In the genomic region with DNA sequence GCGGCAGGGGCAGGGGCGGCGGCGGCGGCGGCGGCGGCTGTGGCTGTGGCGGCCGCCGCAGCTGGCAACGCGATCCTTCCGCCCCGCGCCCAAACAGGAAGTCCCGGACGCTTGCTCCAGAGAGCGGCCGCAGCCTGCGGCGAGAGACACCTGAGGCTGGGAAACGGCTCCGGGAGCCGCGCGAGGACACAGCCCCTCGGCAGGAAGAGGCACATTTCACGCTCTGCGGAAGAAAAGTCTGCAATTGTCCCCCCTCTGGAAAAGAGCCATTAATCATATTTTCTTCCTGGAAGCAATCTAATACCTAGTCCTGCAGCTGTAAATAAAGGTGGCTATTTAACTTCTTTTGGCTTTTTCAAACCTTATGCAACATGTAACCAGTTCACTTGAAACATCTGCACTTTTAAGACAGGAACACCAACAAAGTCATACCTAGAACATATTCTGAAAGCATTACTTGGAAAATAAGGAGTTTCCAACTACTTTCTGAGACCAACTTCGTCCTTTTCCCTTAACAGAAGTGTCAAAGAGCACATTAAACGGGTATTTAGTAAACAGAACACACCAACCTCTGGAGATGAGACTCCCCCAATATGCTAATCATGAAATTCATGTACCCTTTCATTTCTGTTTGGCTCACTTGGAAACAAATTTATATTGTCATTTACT, we compare ENCODE assay signal across 8 cellular contexts.
DNase-seq lines count a peak whose midpoint lies in the region; ATAC-seq and TF ChIP-seq lines count a peak whose summit lies in the region.

No MANE protein-coding gene starts in this region.

- no peak for ATAC-seq in heart left ventricle
- no peak for ATAC-seq in GM19324 (IDR thresholded peaks at IDR 0.05; ENCODE audit: low FRiP score, unreplicated experiment)
- ATAC-seq in esophagus mucosa, result no peak

- H3K9ac ChIP-seq in SK-N-SH, result peak overlapping the region; percentile 94; the same call in 1 of the 2 replicates

- no peak for DNase-seq in heart left ventricle
- DNase-seq in cardiac septum (ENCODE audit: low spot score), result no peak
- peak; percentile 91 for DNase-seq in SK-N-SH
- peak; percentile 16 for DNase-seq in fibroblast of pulmonary artery (ENCODE audit: low read depth)
- DNase-seq in prostate gland (ENCODE audit: low spot score), result no peak
- DNase-seq in cerebellum (ENCODE audit: low spot score), result no peak

- peaks cover 42% of the 10 kb centered on the region for H3K79me2 ChIP-seq in SK-N-SH (ENCODE audit: insufficient read depth)

- H3K4me1 ChIP-seq in heart left ventricle (peaks cover 0 to 38% (median 27%) of the 10 kb centered on the region in 12 donors), SK-N-SH (ENCODE audit: control insufficient read depth in 1 of 2, insufficient read depth in 2 of 2, low read depth in 1 of 2, low read length in 1 of 2) (peaks cover 9 to 10% of the 10 kb centered on the region in 2 experiments; a peak in 2 of 4 replicates), prostate gland (replicated peaks) (no peaks in the 10 kb centered on the region)

- intact Hi-C loops in heart left ventricle (cut with DNase I), result loop anchor here (2.0 to 10.0 kb wide), 8 partner anchors 47 to 368 kb away; a partner anchor contains a TSS
- intact Hi-C loops in cardiac septum (cut with DNase I), result loop anchor here (2.0 kb wide), 2 partner anchors 92 to 216 kb away; a partner anchor contains a TSS
- intact Hi-C loops in prostate gland (cut with DNase I), result loop anchor here (5.0 kb wide), 1 partner anchor 52 kb away; no protein-coding TSS in a partner anchor

- no peak for TF ChIP-seq RAD21 in SK-N-SH (IDR thresholded peaks at IDR 0.05; ENCODE audit: low read length)

- no peaks in the 10 kb centered on the region for H3K36me3 ChIP-seq in heart left ventricle
- peaks cover 3 to 13% of the 10 kb centered on the region in 2 experiments for H3K36me3 ChIP-seq in SK-N-SH (replicated peaks in 1 of 2; ENCODE audit: control insufficient read depth in 1 of 2, insufficient read depth in 2 of 2, low read length in 1 of 2)
- no peaks in the 10 kb centered on the region for H3K36me3 ChIP-seq in prostate gland

- H3K27me3 ChIP-seq in heart left ventricle, result no peaks in the 10 kb centered on the region
- H3K27me3 ChIP-seq in SK-N-SH (ENCODE audit: insufficient read depth), result no peaks in the 10 kb centered on the region
- H3K27me3 ChIP-seq in prostate gland (replicated peaks; ENCODE audit: insufficient read depth), result no peaks in the 10 kb centered on the region

- TF ChIP-seq CTCF in heart left ventricle (IDR thresholded peaks at IDR 0.05), result peak in 3 of 12 donors; percentile 2 to 47 (median 11)
- no peak for TF ChIP-seq CTCF in SK-N-SH (IDR thresholded peaks at IDR 0.05)
- TF ChIP-seq CTCF in fibroblast of pulmonary artery (IDR thresholded peaks at IDR 0.05; ENCODE audit: low read length, missing control alignments), result no peak
- no peak for TF ChIP-seq CTCF in prostate gland (IDR thresholded peaks at IDR 0.05)

- H3K4me3 ChIP-seq in heart left ventricle (peak overlapping the region; percentile 72 to 94 (median 82)), SK-N-SH (ENCODE audit: low read depth in 2 of 2, low read length in 1 of 2) (peak overlapping the region; percentile 68 to 84), fibroblast of pulmonary artery (replicated peaks; ENCODE audit: low read depth, low read length) (peak overlapping the region; percentile 85), prostate gland (peak overlapping the region; percentile 72 to 78)

- WGBS in heart left ventricle, 4 donors, result 0% methylated on average over 18 to 32 of the region's 32 CpGs
- 8% methylated on average over 8 of the region's 32 CpGs for WGBS in SK-N-SH (ENCODE audit: low lambda C conversion rate)
- WGBS in prostate gland, result 0% methylated on average over 13 of the region's 32 CpGs

- peaks cover 28% of the 10 kb centered on the region for H4K20me1 ChIP-seq in SK-N-SH (ENCODE audit: insufficient read depth)

- CTCF ChIA-PET in SK-N-SH (lab: Yijun Ruan, JAX), result interaction anchor here (0.7 to 10.5 kb wide), 11 partner anchors 11 to 306 kb away, joined by 3 to 74 read pairs (median 3); no protein-coding TSS in a partner anchor

- POLR2A ChIA-PET in SK-N-SH (lab: Yijun Ruan, JAX), result no interaction called here

- H3K9me3 ChIP-seq in heart left ventricle (no peaks in the 10 kb centered on the region), SK-N-SH (no peaks in the 10 kb centered on the region), prostate gland (no peaks in the 10 kb centered on the region)

- H3K4me2 ChIP-seq in SK-N-SH, result peak overlapping the region; percentile 97

- H3F3A ChIP-seq in SK-N-SH (replicated peaks; ENCODE audit: insufficient read depth), result peaks cover 25% of the 10 kb centered on the region

- peak in 1 of 2 donors; percentile 7 for TF ChIP-seq POLR2A in heart left ventricle (IDR thresholded peaks at IDR 0.05)
- TF ChIP-seq POLR2A in prostate gland (IDR thresholded peaks at IDR 0.05), result no peak

- no peaks in the 10 kb centered on the region for H3K9me2 ChIP-seq in SK-N-SH

- peak overlapping the region; percentile 92 for H2AFZ ChIP-seq in SK-N-SH (ENCODE audit: low read depth)

- H3K27ac ChIP-seq in heart left ventricle, result peak overlapping the region; percentile 80 to 97 (median 94)
- H3K27ac ChIP-seq in SK-N-SH (ENCODE audit: low read depth in 2 of 2, low read length in 1 of 2), result peak overlapping the region; percentile 97 to 98
- H3K27ac ChIP-seq in prostate gland, result peak overlapping the region; percentile 95 to 97

- no peak for TF ChIP-seq EP300 in SK-N-SH (IDR thresholded peaks at IDR 0.05; ENCODE audit: borderline replicate concordance in 1 of 2, low read depth in 1 of 2, low read length in 1 of 2)

TF ChIP-seq in SK-N-SH, 30 proteins besides CTCF, POLR2A, EP300 and RAD21:
- TF ChIP-seq JUND (IDR thresholded peaks at IDR 0.05) (no peak), POLR2AphosphoS5 (IDR thresholded peaks at IDR 0.05; ENCODE audit: low read depth, low read length) (peak; percentile 40), SIN3A (IDR thresholded peaks at IDR 0.05; ENCODE audit: borderline replicate concordance, low read depth, low read length) (peak; percentile 47; the same call in 1 of the 2 replicates)
- TF ChIP-seq, protein P1, sequence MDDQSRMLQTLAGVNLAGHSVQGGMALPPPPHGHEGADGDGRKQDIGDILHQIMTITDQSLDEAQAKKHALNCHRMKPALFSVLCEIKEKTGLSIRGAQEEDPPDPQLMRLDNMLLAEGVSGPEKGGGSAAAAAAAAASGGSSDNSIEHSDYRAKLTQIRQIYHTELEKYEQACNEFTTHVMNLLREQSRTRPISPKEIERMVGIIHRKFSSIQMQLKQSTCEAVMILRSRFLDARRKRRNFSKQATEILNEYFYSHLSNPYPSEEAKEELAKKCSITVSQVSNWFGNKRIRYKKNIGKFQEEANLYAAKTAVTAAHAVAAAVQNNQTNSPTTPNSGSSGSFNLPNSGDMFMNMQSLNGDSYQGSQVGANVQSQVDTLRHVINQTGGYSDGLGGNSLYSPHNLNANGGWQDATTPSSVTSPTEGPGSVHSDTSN (IDR thresholded peaks at IDR 0.05), result no peak; the same call in 1 of the 2 replicates
- TF ChIP-seq, protein P2, sequence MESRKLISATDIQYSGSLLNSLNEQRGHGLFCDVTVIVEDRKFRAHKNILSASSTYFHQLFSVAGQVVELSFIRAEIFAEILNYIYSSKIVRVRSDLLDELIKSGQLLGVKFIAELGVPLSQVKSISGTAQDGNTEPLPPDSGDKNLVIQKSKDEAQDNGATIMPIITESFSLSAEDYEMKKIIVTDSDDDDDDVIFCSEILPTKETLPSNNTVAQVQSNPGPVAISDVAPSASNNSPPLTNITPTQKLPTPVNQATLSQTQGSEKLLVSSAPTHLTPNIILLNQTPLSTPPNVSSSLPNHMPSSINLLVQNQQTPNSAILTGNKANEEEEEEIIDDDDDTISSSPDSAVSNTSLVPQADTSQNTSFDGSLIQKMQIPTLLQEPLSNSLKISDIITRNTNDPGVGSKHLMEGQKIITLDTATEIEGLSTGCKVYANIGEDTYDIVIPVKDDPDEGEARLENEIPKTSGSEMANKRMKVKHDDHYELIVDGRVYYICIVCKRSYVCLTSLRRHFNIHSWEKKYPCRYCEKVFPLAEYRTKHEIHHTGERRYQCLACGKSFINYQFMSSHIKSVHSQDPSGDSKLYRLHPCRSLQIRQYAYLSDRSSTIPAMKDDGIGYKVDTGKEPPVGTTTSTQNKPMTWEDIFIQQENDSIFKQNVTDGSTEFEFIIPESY (IDR thresholded peaks at IDR 0.05; ENCODE audit: borderline replicate concordance, low read depth), result no peak

Comparison
In these comparisons a context has a peak if more than half of its experiments do, and no peak if none do; other contexts are left out.
1. DNase-seq: peak in SK-N-SH (single experiment) and fibroblast of pulmonary artery (single experiment); none in heart left ventricle (0 of 5), cardiac septum (single experiment), prostate gland (single experiment) and cerebellum (single experiment).
2. Peak in every context shown above with its lines, with median percentiles within 50 percentile points of each other: H3K27ac ChIP-seq and H3K4me3 ChIP-seq.